8 cellular contexts compared by ENCODE assay signal in genomic region chr6:84228198-84228543, GRCh38. TPM values are rescaled to one million over a fixed set of nuclear protein-coding genes. Genes with fewer than 3 reads are reported as not detected.
DNase-seq lines count a peak whose midpoint lies in the region; TF ChIP-seq lines count a peak whose summit lies in the region.

No MANE protein-coding gene starts in this region.

- peaks cover 3% of the 10 kb centered on the region for H3K36me3 Mint-ChIP-seq in activated T-cell treated with anti-CD3 and anti-CD28 coated beads, Interleukin-2, amount 50 U/mL, for 24 hours (ENCODE audit: low read depth)

- H3K9me3 ChIP-seq in WERI-Rb-1 (ENCODE audit: severe bottlenecking) (no peaks in the 10 kb centered on the region), iPS-18c (ENCODE audit: control insufficient read depth, insufficient read depth, low read length) (no peaks in the 10 kb centered on the region), thymus (ENCODE audit: control insufficient read depth) (no peaks in the 10 kb centered on the region)

- H3K4me3 ChIP-seq in WERI-Rb-1 (ENCODE audit: low read depth, low read length), result peak overlapping the region; percentile 81
- peak overlapping the region; percentile 90 for H3K4me3 ChIP-seq in iPS-18c (ENCODE audit: insufficient read depth, low read depth, low read length)
- peak overlapping the region; percentile 90 for H3K4me3 ChIP-seq in thymus (ENCODE audit: low read length)

- H3K9me3 Mint-ChIP-seq in activated T-cell treated with anti-CD3 and anti-CD28 coated beads, Interleukin-2, amount 50 U/mL, for 24 hours, result no peaks in the 10 kb centered on the region

- peaks cover 5% of the 10 kb centered on the region for H3K4me1 ChIP-seq in thymus (ENCODE audit: control insufficient read depth, insufficient read depth, low read length)

- H3K36me3 ChIP-seq in WERI-Rb-1 (peaks cover 4% of the 10 kb centered on the region; the same call in 1 of the 2 replicates), thymus (ENCODE audit: control insufficient read depth, insufficient read depth) (no peaks in the 10 kb centered on the region)

- H3K27ac ChIP-seq in WERI-Rb-1 (no peak overlapping the region; the same call in 1 of the 2 replicates), thymus (ENCODE audit: low read depth) (no peak overlapping the region)

- peak overlapping the region; percentile 94 for H3K27ac Mint-ChIP-seq in activated T-cell treated with anti-CD3 and anti-CD28 coated beads, Interleukin-2, amount 50 U/mL, for 24 hours

- H3K27me3 ChIP-seq in WERI-Rb-1 (ENCODE audit: insufficient read depth, low read depth, severe bottlenecking), result no peaks in the 10 kb centered on the region
- H3K27me3 ChIP-seq in thymus (ENCODE audit: control insufficient read depth, insufficient read depth), result no peaks in the 10 kb centered on the region

- DNase-seq in activated T-cell treated with anti-CD3 and anti-CD28 coated beads, Interleukin-2, amount 50 U/mL, for 24 hours, result no peak
- DNase-seq in activated T-cell treated with anti-CD3 and anti-CD28 coated beads, Interleukin-2, amount 50 U/mL, for 1 hour, result no peak
- DNase-seq in WERI-Rb-1 (no peak), SK-N-DZ (ENCODE audit: low spot score) (no peak), UCSD-AML1 (lab: John Stamatoyannopoulos, UW; ENCODE audit: unreplicated experiment) (no peak), NCI-H2029 (lab: John Stamatoyannopoulos, UW) (no peak)

- peaks cover 15% of the 10 kb centered on the region for H3K27me3 Mint-ChIP-seq in activated T-cell treated with anti-CD3 and anti-CD28 coated beads, Interleukin-2, amount 50 U/mL, for 24 hours

- WGBS in thymus, result 0% methylated on average over 1 of the region's 1 CpG

- H3K4me1 Mint-ChIP-seq in activated T-cell treated with anti-CD3 and anti-CD28 coated beads, Interleukin-2, amount 50 U/mL, for 24 hours (ENCODE audit: low read depth), result peaks cover 23% of the 10 kb centered on the region

- H3K4me3 Mint-ChIP-seq in activated T-cell treated with anti-CD3 and anti-CD28 coated beads, Interleukin-2, amount 50 U/mL, for 24 hours, result peak overlapping the region; percentile 95

- TF ChIP-seq CTCF in WERI-Rb-1 (IDR thresholded peaks at IDR 0.05; ENCODE audit: low read depth, low read length), result no peak

RNA-seq across cellular contexts. Expression of gene CEP162, which starts 0.7 kb away (rescaled TPM):
- 15.7 TPM for polyA plus RNA-seq in thymus
- polyA plus RNA-seq in SK-N-DZ (2014; cell fraction: cytosol; rRNA removed), result 14.0 and 16.1 TPM in 2 replicates
- polyA plus RNA-seq in SK-N-DZ (2014; cell fraction: nucleus; rRNA removed), result 19.9 and 29.2 TPM in 2 replicates
